ENCODE assay signal across 2 cellular contexts in the genomic region with DNA sequence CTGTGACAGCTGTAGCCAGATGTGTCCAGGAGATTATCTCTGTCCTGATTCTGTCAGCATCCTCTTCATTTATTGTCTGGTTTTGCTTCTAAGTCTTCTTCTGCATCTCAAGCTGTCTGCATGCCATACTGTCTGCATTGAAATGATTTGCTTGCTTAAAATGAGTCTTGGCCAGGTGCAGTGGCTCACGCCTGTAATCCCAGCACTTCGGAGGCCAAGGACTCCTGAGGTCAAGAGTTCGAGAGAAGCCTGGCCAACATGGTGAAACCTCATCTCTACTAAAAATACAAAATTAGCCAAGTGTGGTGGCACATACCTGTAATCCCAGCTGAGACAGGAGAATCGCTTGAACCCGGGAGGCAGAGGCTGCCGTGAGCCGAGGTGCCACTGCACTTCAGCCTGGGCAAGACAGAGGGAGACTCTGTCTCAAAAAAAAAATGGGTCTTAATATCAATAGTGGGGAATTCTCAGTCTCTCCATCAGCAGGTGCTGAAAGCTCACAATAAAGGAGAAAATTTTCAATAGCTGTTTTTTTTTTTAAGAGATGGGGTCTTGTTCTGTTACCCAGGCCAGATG.
A peak's percentile ranks its signal among the peaks of the same experiment; 100 is the strongest.
TF ChIP-seq lines count a peak whose summit lies in the region.

No MANE protein-coding gene starts in this region.

TF ChIP-seq in HCT116, 20 proteins besides CTCF, POLR2A, EP300 and RAD21:
- no peak for TF ChIP-seq SRF (IDR thresholded peaks at IDR 0.05; ENCODE audit: low read depth)
- no peak for TF ChIP-seq JUND (IDR thresholded peaks at IDR 0.05)
- no peak for TF ChIP-seq EZH2phosphoT487 (IDR thresholded peaks at IDR 0.05; ENCODE audit: borderline replicate concordance)
- TF ChIP-seq YY1 (IDR thresholded peaks at IDR 0.05; ENCODE audit: extremely low read depth, insufficient replicate concordance, low read depth, low read length) = no peak
- TF ChIP-seq, protein P1, sequence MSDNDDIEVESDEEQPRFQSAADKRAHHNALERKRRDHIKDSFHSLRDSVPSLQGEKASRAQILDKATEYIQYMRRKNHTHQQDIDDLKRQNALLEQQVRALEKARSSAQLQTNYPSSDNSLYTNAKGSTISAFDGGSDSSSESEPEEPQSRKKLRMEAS (IDR thresholded peaks at IDR 0.05) = no peak
- TF ChIP-seq POLR2AphosphoS5 (IDR thresholded peaks at IDR 0.05; ENCODE audit: low read depth, low read length) = no peak
- no peak for TF ChIP-seq EZH2 (IDR thresholded peaks at IDR 0.05)
- TF ChIP-seq ZFX (IDR thresholded peaks at IDR 0.05) = no peak
- TF ChIP-seq, protein P2, sequence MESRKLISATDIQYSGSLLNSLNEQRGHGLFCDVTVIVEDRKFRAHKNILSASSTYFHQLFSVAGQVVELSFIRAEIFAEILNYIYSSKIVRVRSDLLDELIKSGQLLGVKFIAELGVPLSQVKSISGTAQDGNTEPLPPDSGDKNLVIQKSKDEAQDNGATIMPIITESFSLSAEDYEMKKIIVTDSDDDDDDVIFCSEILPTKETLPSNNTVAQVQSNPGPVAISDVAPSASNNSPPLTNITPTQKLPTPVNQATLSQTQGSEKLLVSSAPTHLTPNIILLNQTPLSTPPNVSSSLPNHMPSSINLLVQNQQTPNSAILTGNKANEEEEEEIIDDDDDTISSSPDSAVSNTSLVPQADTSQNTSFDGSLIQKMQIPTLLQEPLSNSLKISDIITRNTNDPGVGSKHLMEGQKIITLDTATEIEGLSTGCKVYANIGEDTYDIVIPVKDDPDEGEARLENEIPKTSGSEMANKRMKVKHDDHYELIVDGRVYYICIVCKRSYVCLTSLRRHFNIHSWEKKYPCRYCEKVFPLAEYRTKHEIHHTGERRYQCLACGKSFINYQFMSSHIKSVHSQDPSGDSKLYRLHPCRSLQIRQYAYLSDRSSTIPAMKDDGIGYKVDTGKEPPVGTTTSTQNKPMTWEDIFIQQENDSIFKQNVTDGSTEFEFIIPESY (IDR thresholded peaks at IDR 0.05; ENCODE audit: extremely low read depth, insufficient replicate concordance, low read length) = no peak
- TF ChIP-seq, protein P3, sequence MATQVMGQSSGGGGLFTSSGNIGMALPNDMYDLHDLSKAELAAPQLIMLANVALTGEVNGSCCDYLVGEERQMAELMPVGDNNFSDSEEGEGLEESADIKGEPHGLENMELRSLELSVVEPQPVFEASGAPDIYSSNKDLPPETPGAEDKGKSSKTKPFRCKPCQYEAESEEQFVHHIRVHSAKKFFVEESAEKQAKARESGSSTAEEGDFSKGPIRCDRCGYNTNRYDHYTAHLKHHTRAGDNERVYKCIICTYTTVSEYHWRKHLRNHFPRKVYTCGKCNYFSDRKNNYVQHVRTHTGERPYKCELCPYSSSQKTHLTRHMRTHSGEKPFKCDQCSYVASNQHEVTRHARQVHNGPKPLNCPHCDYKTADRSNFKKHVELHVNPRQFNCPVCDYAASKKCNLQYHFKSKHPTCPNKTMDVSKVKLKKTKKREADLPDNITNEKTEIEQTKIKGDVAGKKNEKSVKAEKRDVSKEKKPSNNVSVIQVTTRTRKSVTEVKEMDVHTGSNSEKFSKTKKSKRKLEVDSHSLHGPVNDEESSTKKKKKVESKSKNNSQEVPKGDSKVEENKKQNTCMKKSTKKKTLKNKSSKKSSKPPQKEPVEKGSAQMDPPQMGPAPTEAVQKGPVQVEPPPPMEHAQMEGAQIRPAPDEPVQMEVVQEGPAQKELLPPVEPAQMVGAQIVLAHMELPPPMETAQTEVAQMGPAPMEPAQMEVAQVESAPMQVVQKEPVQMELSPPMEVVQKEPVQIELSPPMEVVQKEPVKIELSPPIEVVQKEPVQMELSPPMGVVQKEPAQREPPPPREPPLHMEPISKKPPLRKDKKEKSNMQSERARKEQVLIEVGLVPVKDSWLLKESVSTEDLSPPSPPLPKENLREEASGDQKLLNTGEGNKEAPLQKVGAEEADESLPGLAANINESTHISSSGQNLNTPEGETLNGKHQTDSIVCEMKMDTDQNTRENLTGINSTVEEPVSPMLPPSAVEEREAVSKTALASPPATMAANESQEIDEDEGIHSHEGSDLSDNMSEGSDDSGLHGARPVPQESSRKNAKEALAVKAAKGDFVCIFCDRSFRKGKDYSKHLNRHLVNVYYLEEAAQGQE (IDR thresholded peaks at IDR 0.05; ENCODE audit: low read depth) = no peak
- no peak for TF ChIP-seq CBX3 (IDR thresholded peaks at IDR 0.05; ENCODE audit: low read depth)
- no peak for TF ChIP-seq ZNF274 (IDR thresholded peaks at IDR 0.05; ENCODE audit: low read depth, low read length)
- no peak for TF ChIP-seq CEBPB (IDR thresholded peaks at IDR 0.05; ENCODE audit: low read depth)
- TF ChIP-seq, protein P4, sequence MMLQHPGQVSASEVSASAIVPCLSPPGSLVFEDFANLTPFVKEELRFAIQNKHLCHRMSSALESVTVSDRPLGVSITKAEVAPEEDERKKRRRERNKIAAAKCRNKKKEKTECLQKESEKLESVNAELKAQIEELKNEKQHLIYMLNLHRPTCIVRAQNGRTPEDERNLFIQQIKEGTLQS (IDR thresholded peaks at IDR 0.05) = no peak
- TF ChIP-seq ELF1 (IDR thresholded peaks at IDR 0.05; ENCODE audit: borderline replicate concordance, low read depth) = no peak
- no peak for TF ChIP-seq SIN3A (IDR thresholded peaks at IDR 0.05; ENCODE audit: low read depth)
- TF ChIP-seq FOSL1 (IDR thresholded peaks at IDR 0.05; ENCODE audit: low read depth) = no peak
- TF ChIP-seq TCF7L2 (IDR thresholded peaks at IDR 0.05; ENCODE audit: borderline replicate concordance, extremely low read depth, insufficient read depth, insufficient read length) = no peak
- no peak for TF ChIP-seq SP1 (IDR thresholded peaks at IDR 0.05; ENCODE audit: low read depth)
TF ChIP-seq in HCT116: peak in this region for 0.

TF ChIP-seq in K562, 482 proteins besides CTCF, POLR2A, EP300 and RAD21:
- no peak for TF ChIP-seq ZBTB8A (IDR thresholded peaks at IDR 0.05; ENCODE audit: partially characterized antibody)
- TF ChIP-seq MECOM (CRISPR knock-in tag; IDR thresholded peaks at IDR 0.05) = no peak
- 0 out of 2 replicates have a peak, but pooled peaks have one; percentile 10 for TF ChIP-seq CBFA2T3 (IDR thresholded peaks at IDR 0.05)
- TF ChIP-seq CBX8 (IDR thresholded peaks at IDR 0.05; ENCODE audit: borderline replicate concordance, extremely low read depth, low read depth, low read length, poor library complexity, severe bottlenecking) = no peak
TF ChIP-seq in K562: peak in this region for 1.
